13 cellular contexts compared by ENCODE assay signal in genomic region chr15:78930577-78931388, GRCh38. TPM values are rescaled to one million over a fixed set of nuclear protein-coding genes. Genes with fewer than 3 reads are reported as not detected.
A peak's percentile ranks its signal among the peaks of the same experiment; 100 is the strongest.
DNase-seq lines count a peak whose midpoint lies in the region; ATAC-seq and TF ChIP-seq lines count a peak whose summit lies in the region.
"Had no signal": no experiment of that assay in that cellular context is flagged by ENCODE, and none has a peak within 500 bp of the region (broad histone marks: within the 10 kb centered on the region; RNA-seq: fewer than 3 reads in every experiment).

No MANE protein-coding gene starts in this region.

- H3K4me3 ChIP-seq in urinary bladder (ENCODE audit: low read depth, low read length): no peak overlapping the region
- H3K4me3 ChIP-seq: lung had no signal

- WGBS in urinary bladder: 44% methylated on average over 11 of the region's 11 CpGs

- DNase-seq in activated T-cell treated with anti-CD3 and anti-CD28 coated beads, Interleukin-2, amount 50 U/mL, for 72 hours: no peak
- DNase-seq in activated T-cell treated with anti-CD3 and anti-CD28 coated beads, Interleukin-2, amount 50 U/mL, for 4 hours: no peak
- DNase-seq in iris pigment epithelial cell (ENCODE audit: low read depth) (peak; percentile 95), SHP77 (lab: John Stamatoyannopoulos, UW) (no peak)
- no peak for DNase-seq in stimulated activated CD4-positive, alpha-beta T cell treated with anti-CD3 and anti-CD28 coated beads, Interleukin-4, amount 100 ng/mL, for 24 hours
- DNase-seq: activated T-cell treated with anti-CD3 and anti-CD28 coated beads, Interleukin-2, amount 50 U/mL, for 48 hours; COR-L47; GOT3; NCI-H446 had no signal

- no peaks in the 10 kb centered on the region for H3K4me1 Mint-ChIP-seq in activated T-cell treated with anti-CD3 and anti-CD28 coated beads, Interleukin-2, amount 50 U/mL, for 72 hours (ENCODE audit: low read depth)
- H3K4me1 Mint-ChIP-seq in activated T-cell treated with anti-CD3 and anti-CD28 coated beads, Interleukin-2, amount 50 U/mL, for 4 hours (ENCODE audit: low read depth): no peaks in the 10 kb centered on the region

- H3K27ac ChIP-seq in VCaP (peak overlapping the region; percentile 93), urinary bladder (ENCODE audit: low read depth) (peak overlapping the region; percentile 83)

- no peak overlapping the region for H3K27ac Mint-ChIP-seq in activated T-cell treated with anti-CD3 and anti-CD28 coated beads, Interleukin-2, amount 50 U/mL, for 72 hours

- H3K27me3 Mint-ChIP-seq in activated T-cell treated with anti-CD3 and anti-CD28 coated beads, Interleukin-2, amount 50 U/mL, for 72 hours (ENCODE audit: low read depth): no peaks in the 10 kb centered on the region
- H3K27me3 Mint-ChIP-seq in activated T-cell treated with anti-CD3 and anti-CD28 coated beads, Interleukin-2, amount 50 U/mL, for 4 hours (ENCODE audit: low read depth): peaks cover 5% of the 10 kb centered on the region

- no peak for TF ChIP-seq CTCF in VCaP (conservative IDR thresholded peaks at IDR 0.05)

- no peaks in the 10 kb centered on the region for H3K4me1 ChIP-seq in urinary bladder (ENCODE audit: insufficient read depth)

- no peak overlapping the region for H3K4me3 Mint-ChIP-seq in activated T-cell treated with anti-CD3 and anti-CD28 coated beads, Interleukin-2, amount 50 U/mL, for 72 hours
- H3K4me3 Mint-ChIP-seq in activated T-cell treated with anti-CD3 and anti-CD28 coated beads, Interleukin-2, amount 50 U/mL, for 4 hours: no peak overlapping the region

- H3K36me3 Mint-ChIP-seq in activated T-cell treated with anti-CD3 and anti-CD28 coated beads, Interleukin-2, amount 50 U/mL, for 72 hours (ENCODE audit: insufficient read depth in 2 of 2): no peaks in the 10 kb centered on the region
- peaks cover 4% of the 10 kb centered on the region for H3K36me3 Mint-ChIP-seq in activated T-cell treated with anti-CD3 and anti-CD28 coated beads, Interleukin-2, amount 50 U/mL, for 4 hours (ENCODE audit: insufficient read depth)

- H3K36me3 ChIP-seq in urinary bladder (ENCODE audit: insufficient read depth): peaks cover 2% of the 10 kb centered on the region

- peak; percentile 12 to 16 for ATAC-seq in activated T-cell treated with anti-CD3 and anti-CD28 coated beads, Interleukin-2, amount 50 U/mL, for 72 hours (replicated peaks in 1 of 2)
- no peak for ATAC-seq in activated T-cell treated with anti-CD3 and anti-CD28 coated beads, Interleukin-2, amount 50 U/mL, for 4 hours
- ATAC-seq in HG03045 (IDR thresholded peaks at IDR 0.05; ENCODE audit: unreplicated experiment): no peak

- no peaks in the 10 kb centered on the region for H3K9me3 Mint-ChIP-seq in activated T-cell treated with anti-CD3 and anti-CD28 coated beads, Interleukin-2, amount 50 U/mL, for 72 hours
- no peaks in the 10 kb centered on the region for H3K9me3 Mint-ChIP-seq in activated T-cell treated with anti-CD3 and anti-CD28 coated beads, Interleukin-2, amount 50 U/mL, for 4 hours

RNA-seq across cellular contexts. Expression of gene CTSH, which starts 14.1 kb away (rescaled TPM):
- 10 to 100 TPM in 1 of 2 donors, 1 to 10 TPM in 1; 7.1 to 33.1 TPM for total RNA-seq in activated T-cell treated with anti-CD3 and anti-CD28 coated beads, Interleukin-2, amount 50 U/mL, for 72 hours
- total RNA-seq in activated T-cell treated with anti-CD3 and anti-CD28 coated beads, Interleukin-2, amount 50 U/mL, for 4 hours: 10 to 100 TPM in 2 of 3 donors, 1 to 10 TPM in 1; 6.6 to 23.7 (median 16.4) TPM
- 250 TPM for total RNA-seq in urinary bladder
- polyA plus RNA-seq in urinary bladder: 291 TPM

RNA-seq across cellular contexts. Expression of gene MORF4L1, which starts 58.1 kb away (rescaled TPM):
- 100 to 1,000 TPM; 170 TPM for total RNA-seq in activated T-cell treated with anti-CD3 and anti-CD28 coated beads, Interleukin-2, amount 50 U/mL, for 72 hours
- 100 to 1,000 TPM; 224 to 276 (median 236) TPM for total RNA-seq in activated T-cell treated with anti-CD3 and anti-CD28 coated beads, Interleukin-2, amount 50 U/mL, for 4 hours
- 465 TPM for total RNA-seq in urinary bladder
- polyA plus RNA-seq in urinary bladder: 392 TPM

Comparison
In these comparisons a context has a peak if more than half of its experiments do, and no peak if none do; other contexts are left out.
1. ATAC-seq: peak in activated T-cell treated with anti-CD3 and anti-CD28 coated beads, Interleukin-2, amount 50 U/mL, for 72 hours (2 of 2); none in activated T-cell treated with anti-CD3 and anti-CD28 coated beads, Interleukin-2, amount 50 U/mL, for 4 hours (0 of 2) and HG03045 (single experiment).